Comparison of ENCODE assay signal across 25 cellular contexts in the genomic region with DNA sequence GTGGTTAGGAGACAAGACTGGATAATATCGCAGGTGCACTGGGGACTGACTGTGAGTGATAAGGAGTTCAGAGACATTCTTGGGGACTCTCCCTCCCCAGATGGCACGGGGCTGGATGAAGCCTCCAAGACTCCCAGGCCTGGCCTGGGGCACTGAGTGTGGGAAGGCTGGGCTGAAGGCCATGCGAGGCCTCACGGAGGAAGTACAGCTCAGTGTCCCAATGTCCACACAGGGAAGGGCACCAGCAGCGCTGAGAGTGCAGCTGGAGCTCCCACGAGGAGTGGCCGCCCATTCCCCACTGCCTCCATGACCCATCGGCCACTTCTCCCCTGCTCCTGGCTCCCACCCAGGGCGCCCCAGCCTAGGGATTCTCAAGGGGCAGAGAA. TPM values are rescaled to one million over a fixed set of nuclear protein-coding genes. Genes with fewer than 3 reads are reported as not detected.
DNase-seq lines count a peak whose midpoint lies in the region; ATAC-seq and TF ChIP-seq lines count a peak whose summit lies in the region.
"Had no signal": no experiment of that assay in that cellular context is flagged by ENCODE, and none has a peak within 500 bp of the region (broad histone marks: within the 10 kb centered on the region; RNA-seq: fewer than 3 reads in every experiment).

No MANE protein-coding gene starts in this region.

- H3K79me2 ChIP-seq in fibroblast of lung (ENCODE audit: control insufficient read depth, insufficient read depth, low read length) = no peaks in the 10 kb centered on the region

- intact Hi-C loops in natural killer cell (cut with micrococcal nuclease) = no loop called here

- H3K27me3 Mint-ChIP-seq in natural killer cell treated with Interleukin-12 subunit alpha and Interleukin-12 subunit beta and Interleukin-15 and Interleukin-18, amount 100 ng/mL, for 72 hours = peaks cover 7 to 11% of the 10 kb centered on the region in 2 donors
- H3K27me3 Mint-ChIP-seq in natural killer cell (ENCODE audit: low read depth in 2 of 2) = peaks cover 11 to 13% of the 10 kb centered on the region in 2 donors

- no peak overlapping the region for H3K9ac ChIP-seq in fibroblast of lung (ENCODE audit: insufficient read depth, low read length)
- H3K9ac ChIP-seq: BLaER1 had no signal

- H3K27me3 ChIP-seq in fibroblast of lung (ENCODE audit: control insufficient read depth, insufficient read depth, low read length) = peaks cover 2% of the 10 kb centered on the region
- H3K27me3 ChIP-seq: right lobe of liver had no signal

- CTCF ChIA-PET in RWPE1 (lab: Yijun Ruan, JAX) = no interaction called here

- no peak overlapping the region for H3K4me2 ChIP-seq in fibroblast of lung (ENCODE audit: extremely low read depth, insufficient read depth, low read length)
- H3K4me2 ChIP-seq: BLaER1 had no signal

- H3K9me3 Mint-ChIP-seq in natural killer cell treated with Interleukin-12 subunit alpha and Interleukin-12 subunit beta and Interleukin-15 and Interleukin-18, amount 100 ng/mL, for 72 hours = no peaks in the 10 kb centered on the region
- H3K9me3 Mint-ChIP-seq in natural killer cell = no peaks in the 10 kb centered on the region
- H3K9me3 Mint-ChIP-seq: activated CD8-positive, alpha-beta T cell treated with anti-CD3 and anti-CD28 coated beads for 36 hours; activated naive CD4-positive, alpha-beta T cell treated with anti-CD3 and anti-CD28 coated beads, Interleukin-2, amount 10 ng/mL, durations not matched to agents 7 days and 5 days; activated T-cell treated with anti-CD3 and anti-CD28 coated beads, Interleukin-2, amount 50 U/mL, for 4 hours; memory B cell; naive thymus-derived CD4-positive, alpha-beta T cell; stimulated activated naive CD8-positive, alpha-beta T cell treated with anti-CD3 and anti-CD28 coated beads, Interleukin-15, Interleukin-2, amounts not matched to agents 100 ng/mL and 50 ng/mL, for 24 hours had no signal

- H3K9me3 ChIP-seq in fibroblast of lung (ENCODE audit: control insufficient read depth, insufficient read depth, low read depth, low read length) = no peaks in the 10 kb centered on the region
- H3K9me3 ChIP-seq: BLaER1, right lobe of liver, transverse colon had no signal

- peaks cover 5% of the 10 kb centered on the region in 2 donors for H3K4me1 Mint-ChIP-seq in natural killer cell treated with Interleukin-12 subunit alpha and Interleukin-12 subunit beta and Interleukin-15 and Interleukin-18, amount 100 ng/mL, for 72 hours (ENCODE audit: low read depth in 2 of 2)
- peaks cover 6 to 12% of the 10 kb centered on the region in 2 donors for H3K4me1 Mint-ChIP-seq in natural killer cell
- H3K4me1 Mint-ChIP-seq: activated naive CD4-positive, alpha-beta T cell treated with anti-CD3 and anti-CD28 coated beads, Interleukin-2, amount 10 ng/mL, durations not matched to agents 7 days and 5 days; memory B cell had no signal

- H4K20me1 ChIP-seq in fibroblast of lung (ENCODE audit: control insufficient read depth, extremely low read depth, insufficient read depth, low read length) = no peaks in the 10 kb centered on the region

- H3K4me1 ChIP-seq in fibroblast of lung (ENCODE audit: control insufficient read depth, extremely low read depth, insufficient read depth, low read length) = peaks cover 6% of the 10 kb centered on the region
- H3K4me1 ChIP-seq: BLaER1, right lobe of liver, transverse colon had no signal

- POLR2A ChIA-PET in RWPE1 (lab: Yijun Ruan, JAX; ENCODE audit: low non-redundant PET) = interaction anchor here (0.5 kb wide), 1 partner anchor 18 kb away, joined by 3 read pairs; no protein-coding TSS in a partner anchor

- H3K36me3 Mint-ChIP-seq in natural killer cell treated with Interleukin-12 subunit alpha and Interleukin-12 subunit beta and Interleukin-15 and Interleukin-18, amount 100 ng/mL, for 72 hours = no peaks in the 10 kb centered on the region
- no peaks in the 10 kb centered on the region for H3K36me3 Mint-ChIP-seq in natural killer cell
- H3K36me3 Mint-ChIP-seq: activated naive CD4-positive, alpha-beta T cell treated with anti-CD3 and anti-CD28 coated beads, Interleukin-2, amount 10 ng/mL, durations not matched to agents 7 days and 5 days; memory B cell had no signal

- H3K27ac ChIP-seq in RWPE1 (peak overlapping the region; percentile 70), fibroblast of lung (ENCODE audit: insufficient read depth, low read length) (peak overlapping the region; percentile 31)
- H3K27ac ChIP-seq: BLaER1, right lobe of liver, transverse colon had no signal

- H3K4me3 Mint-ChIP-seq in natural killer cell treated with Interleukin-12 subunit alpha and Interleukin-12 subunit beta and Interleukin-15 and Interleukin-18, amount 100 ng/mL, for 72 hours = no peak overlapping the region
- no peak overlapping the region for H3K4me3 Mint-ChIP-seq in natural killer cell
- H3K4me3 Mint-ChIP-seq: activated CD8-positive, alpha-beta T cell treated with anti-CD3 and anti-CD28 coated beads for 36 hours; activated naive CD4-positive, alpha-beta T cell treated with anti-CD3 and anti-CD28 coated beads, Interleukin-2, amount 10 ng/mL, durations not matched to agents 7 days and 5 days; activated T-cell treated with anti-CD3 and anti-CD28 coated beads, Interleukin-2, amount 50 U/mL, for 4 hours; memory B cell; naive thymus-derived CD4-positive, alpha-beta T cell; stimulated activated naive CD8-positive, alpha-beta T cell treated with anti-CD3 and anti-CD28 coated beads, Interleukin-15, Interleukin-2, amounts not matched to agents 100 ng/mL and 50 ng/mL, for 24 hours had no signal

- H3K4me3 ChIP-seq in fibroblast of lung (replicated peaks in 1 of 4; ENCODE audit: control extremely low read depth in 1 of 4, insufficient read depth in 1 of 4, low read depth in 3 of 4, low read length in 4 of 4) = no peak overlapping the region
- H3K4me3 ChIP-seq: BLaER1, right lobe of liver, transverse colon had no signal

- no peak overlapping the region for H2AFZ ChIP-seq in fibroblast of lung (ENCODE audit: low read length)

- no peak for DNase-seq in natural killer cell treated with Interleukin-12 subunit alpha and Interleukin-12 subunit beta and Interleukin-15 and Interleukin-18, amount 100 ng/mL, for 72 hours (ENCODE audit: low spot score)
- DNase-seq in natural killer cell (no peak), RWPE1 (ENCODE audit: low spot score) (no peak), fibroblast of lung (ENCODE audit: low read depth in 2 of 2) (no peak), NCI-H345 (lab: John Stamatoyannopoulos, UW) (no peak)
- DNase-seq in activated CD4-positive, alpha-beta T cell treated with anti-CD3 and anti-CD28 coated beads, Interleukin-2, amount 50 U/mL, for 1 hour = no peak
- no peak for DNase-seq in activated CD4-positive, alpha-beta T cell treated with anti-CD3 and anti-CD28 coated beads, Interleukin-2, amount 50 U/mL, for 48 hours
- DNase-seq: activated CD8-positive, alpha-beta T cell treated with anti-CD3 and anti-CD28 coated beads for 36 hours; activated naive CD4-positive, alpha-beta T cell treated with anti-CD3 and anti-CD28 coated beads, Interleukin-2, amount 10 ng/mL, durations not matched to agents 7 days and 5 days; activated T-cell treated with anti-CD3 and anti-CD28 coated beads, Interleukin-2, amount 50 U/mL, for 4 hours; anterior cingulate cortex; effector CD8-positive, alpha-beta T cell; KBM-7; naive thymus-derived CD4-positive, alpha-beta T cell; NCI-H2029; NCI-H82; OCI-M1; right lobe of liver; stimulated activated CD4-positive, alpha-beta T cell treated with anti-CD3 and anti-CD28 coated beads, Interleukin-1b, Interleukin-23, amount 100 ng/mL, for 48 hours; transverse colon had no signal

- no peak for TF ChIP-seq CTCF in natural killer cell (IDR thresholded peaks at IDR 0.05)
- TF ChIP-seq CTCF in RWPE1 (conservative IDR thresholded peaks at IDR 0.05; ENCODE audit: low read depth) = no peak
- TF ChIP-seq CTCF in fibroblast of lung (conservative IDR thresholded peaks at IDR 0.05 in 1 of 2, IDR thresholded peaks at IDR 0.05 in 1 of 2; ENCODE audit: low read depth in 1 of 2, low read length in 2 of 2) = no peak

- no peak overlapping the region for H3K27ac Mint-ChIP-seq in natural killer cell treated with Interleukin-12 subunit alpha and Interleukin-12 subunit beta and Interleukin-15 and Interleukin-18, amount 100 ng/mL, for 72 hours
- H3K27ac Mint-ChIP-seq in natural killer cell = no peak overlapping the region
- H3K27ac Mint-ChIP-seq: activated CD8-positive, alpha-beta T cell treated with anti-CD3 and anti-CD28 coated beads for 36 hours; activated naive CD4-positive, alpha-beta T cell treated with anti-CD3 and anti-CD28 coated beads, Interleukin-2, amount 10 ng/mL, durations not matched to agents 7 days and 5 days; memory B cell; naive thymus-derived CD4-positive, alpha-beta T cell; stimulated activated naive CD8-positive, alpha-beta T cell treated with anti-CD3 and anti-CD28 coated beads, Interleukin-15, Interleukin-2, amounts not matched to agents 100 ng/mL and 50 ng/mL, for 24 hours had no signal

- ATAC-seq in natural killer cell treated with Interleukin-12 subunit alpha and Interleukin-12 subunit beta and Interleukin-15 and Interleukin-18, amount 100 ng/mL, for 72 hours = peak; percentile 14 to 25
- ATAC-seq in natural killer cell (no peak), HG03108 (IDR thresholded peaks at IDR 0.05; ENCODE audit: unreplicated experiment) (no peak)
- ATAC-seq: activated CD8-positive, alpha-beta T cell treated with anti-CD3 and anti-CD28 coated beads for 36 hours; activated T-cell treated with anti-CD3 and anti-CD28 coated beads, Interleukin-2, amount 50 U/mL, for 4 hours; naive thymus-derived CD4-positive, alpha-beta T cell had no signal

- no peaks in the 10 kb centered on the region for H3K36me3 ChIP-seq in fibroblast of lung (ENCODE audit: control insufficient read depth, insufficient read depth, low read length)
- H3K36me3 ChIP-seq: right lobe of liver, transverse colon had no signal

RNA-seq across cellular contexts. Expression of gene MFSD2B, which starts 6.5 kb away (rescaled TPM):
- total RNA-seq in natural killer cell treated with Interleukin-12 subunit alpha and Interleukin-12 subunit beta and Interleukin-15 and Interleukin-18, amount 100 ng/mL, for 72 hours = under 1 TPM; 0.21 to 0.75 TPM
- total RNA-seq in natural killer cell (1 to 10 TPM in 1 of 3 donors, under 1 TPM in 1, not detected in 1; 0.93 to 1.1 TPM), fibroblast of lung (0.17 TPM in 1 of 2 replicates, not detected in the other)
- polyA plus RNA-seq in fibroblast of lung = 0.08 and 0.10 TPM in 2 replicates
- polyA plus RNA-seq in fibroblast of lung (2012) = 0.19 and 0.24 TPM in 2 replicates
- 0.16 and 3.9 TPM in 2 replicates for polyA minus RNA-seq in fibroblast of lung (ENCODE audit: low replicate concordance)
- total RNA-seq: SK-MEL-5 had no signal
- polyA plus RNA-seq: naive thymus-derived CD4-positive, alpha-beta T cell had no signal

RNA-seq across cellular contexts. Expression of gene WDCP, which starts 30.8 kb away (rescaled TPM):
- 10 to 100 TPM; 20.8 to 26.3 TPM for total RNA-seq in natural killer cell treated with Interleukin-12 subunit alpha and Interleukin-12 subunit beta and Interleukin-15 and Interleukin-18, amount 100 ng/mL, for 72 hours
- total RNA-seq in natural killer cell = 10 to 100 TPM in 2 of 3 donors, 1 to 10 TPM in 1; 2.4 to 11.8 (median 11.2) TPM
- total RNA-seq in fibroblast of lung = 9.5 and 10.4 TPM in 2 replicates
- polyA plus RNA-seq in fibroblast of lung = 10.2 and 11.0 TPM in 2 replicates
- polyA plus RNA-seq in fibroblast of lung (2012) = 4.0 and 6.4 TPM in 2 replicates
- polyA minus RNA-seq in fibroblast of lung (ENCODE audit: low replicate concordance) = 11.1 and 36.8 TPM in 2 replicates

RNA-seq across cellular contexts. Expression of gene FKBP1B, which starts 33.2 kb away (rescaled TPM):
- total RNA-seq in natural killer cell treated with Interleukin-12 subunit alpha and Interleukin-12 subunit beta and Interleukin-15 and Interleukin-18, amount 100 ng/mL, for 72 hours = 1 to 10 TPM; 1.6 to 2.4 TPM
- total RNA-seq in natural killer cell (1 to 10 TPM; 1.5 to 3.4 (median 3.3) TPM), fibroblast of lung (4.9 and 12.1 TPM in 2 replicates)
- polyA plus RNA-seq in fibroblast of lung = 11.9 and 18.0 TPM in 2 replicates
- 9.9 and 12.1 TPM in 2 replicates for polyA plus RNA-seq in fibroblast of lung (2012)
- polyA minus RNA-seq in fibroblast of lung (ENCODE audit: low replicate concordance) = 2.4 and 5.9 TPM in 2 replicates
- polyA plus RNA-seq: naive thymus-derived CD4-positive, alpha-beta T cell had no signal

RNA-seq across cellular contexts. Expression of gene SF3B6, which starts 59.8 kb away (rescaled TPM):
- total RNA-seq in natural killer cell treated with Interleukin-12 subunit alpha and Interleukin-12 subunit beta and Interleukin-15 and Interleukin-18, amount 100 ng/mL, for 72 hours = 10 to 100 TPM; 83.1 to 85.8 TPM
- 10 to 100 TPM; 57.2 to 65.1 (median 57.4) TPM for total RNA-seq in natural killer cell
- 134 and 155 TPM in 2 replicates for total RNA-seq in fibroblast of lung
- polyA plus RNA-seq in fibroblast of lung = 206 and 210 TPM in 2 replicates
- polyA plus RNA-seq in fibroblast of lung (2012) = 151 and 185 TPM in 2 replicates
- 3.1 and 11.0 TPM in 2 replicates for polyA minus RNA-seq in fibroblast of lung (ENCODE audit: low replicate concordance)

Comparison
In these comparisons a context has a peak if more than half of its experiments do, and no peak if none do; other contexts are left out.
1. ATAC-seq: peak in natural killer cell treated with Interleukin-12 subunit alpha and Interleukin-12 subunit beta and Interleukin-15 and Interleukin-18, amount 100 ng/mL, for 72 hours (2 of 2); none in natural killer cell (0 of 3) and HG03108 (single experiment).